18 cellular contexts compared by ENCODE assay signal in genomic region chrX:39161856-39162255, GRCh38.
DNase-seq lines count a peak whose midpoint lies in the region; ATAC-seq and TF ChIP-seq lines count a peak whose summit lies in the region.
"Had no signal": no experiment of that assay in that cellular context is flagged by ENCODE, and none has a peak within 500 bp of the region (broad histone marks: within the 10 kb centered on the region; RNA-seq: fewer than 3 reads in every experiment).

No MANE protein-coding gene starts in this region.

- TF ChIP-seq CTCF in thoracic aorta (IDR thresholded peaks at IDR 0.05) (no peak), Peyer's patch (IDR thresholded peaks at IDR 0.05) (no peak)

- H3K36me3 ChIP-seq in mesendoderm (ENCODE audit: control insufficient read depth, insufficient read depth, low read length) (no peaks in the 10 kb centered on the region), thoracic aorta (no peaks in the 10 kb centered on the region), Peyer's patch (no peaks in the 10 kb centered on the region)
- H3K36me3 ChIP-seq: heart left ventricle, stomach had no signal

- H4K8ac ChIP-seq in mesendoderm (ENCODE audit: low read depth, low read length) = no peak overlapping the region

- H3K27me3 ChIP-seq in mesendoderm (ENCODE audit: insufficient read depth, low read length, poor library complexity) (no peaks in the 10 kb centered on the region), thoracic aorta (replicated peaks; ENCODE audit: insufficient read depth) (no peaks in the 10 kb centered on the region), Peyer's patch (no peaks in the 10 kb centered on the region)

- no peak overlapping the region for H2AK5ac ChIP-seq in mesendoderm (ENCODE audit: low read length)

- no peaks in the 10 kb centered on the region for H3K36me3 Mint-ChIP-seq in stimulated activated naive CD8-positive, alpha-beta T cell treated with anti-CD3 and anti-CD28 coated beads, Interleukin-15, Interleukin-2, amounts not matched to agents 100 ng/mL and 50 ng/mL, for 24 hours (ENCODE audit: low read depth)
- H3K36me3 Mint-ChIP-seq in activated T-helper 2 cell treated with anti-CD3 and anti-CD28 coated beads, Interferon-gamma antibody, Interleukin-2, Interleukin-4, amounts not matched to agents 10 μg/mL and 5 μg/mL and 100 μg/mL, durations not matched to agents 14 hours and 24 hours and 36 hours (ENCODE audit: low read depth) = no peaks in the 10 kb centered on the region
- H3K36me3 Mint-ChIP-seq: immature natural killer cell had no signal

- H3K4me2 ChIP-seq in mesendoderm (ENCODE audit: low read length) = no peak overlapping the region
- H3K4me2 ChIP-seq: KMS-11 had no signal

- no peak for DNase-seq in stimulated activated naive CD8-positive, alpha-beta T cell treated with anti-CD3 and anti-CD28 coated beads, Interleukin-15, Interleukin-2, amounts not matched to agents 100 U/mL and 50 U/mL, for 24 hours
- no peak for DNase-seq in activated T-helper 2 cell treated with anti-CD3 and anti-CD28 coated beads, Interferon-gamma antibody, Interleukin-2, Interleukin-4, amounts not matched to agents 10 μg/mL and 5 μg/mL and 100 μg/mL, durations not matched to agents 14 hours and 24 hours and 36 hours (ENCODE audit: low spot score)
- DNase-seq in mesendoderm = no peak
- DNase-seq in thoracic aorta (ENCODE audit: low spot score) = no peak
- no peak for DNase-seq in HUDEP-2 (lab: John Stamatoyannopoulos, UW; ENCODE audit: unreplicated experiment in 76 of 76)
- no peak for DNase-seq in Peyer's patch
- DNase-seq: immature natural killer cell, NCI-H187, NCI-H226, NCI-H774, stomach had no signal

- no peaks in the 10 kb centered on the region for H3K4me1 ChIP-seq in mesendoderm (ENCODE audit: control insufficient read depth, low read depth, low read length)
- H3K4me1 ChIP-seq in thoracic aorta (ENCODE audit: control insufficient read depth in 1 of 2, low read depth in 2 of 2) = no peaks in the 10 kb centered on the region
- no peaks in the 10 kb centered on the region for H3K4me1 ChIP-seq in Peyer's patch

- peaks cover 60% of the 10 kb centered on the region for H3K4me1 Mint-ChIP-seq in stimulated activated naive CD8-positive, alpha-beta T cell treated with anti-CD3 and anti-CD28 coated beads, Interleukin-15, Interleukin-2, amounts not matched to agents 100 ng/mL and 50 ng/mL, for 24 hours (ENCODE audit: low read depth)
- peaks cover 62% of the 10 kb centered on the region for H3K4me1 Mint-ChIP-seq in activated T-helper 2 cell treated with anti-CD3 and anti-CD28 coated beads, Interferon-gamma antibody, Interleukin-2, Interleukin-4, amounts not matched to agents 10 μg/mL and 5 μg/mL and 100 μg/mL, durations not matched to agents 14 hours and 24 hours and 36 hours (ENCODE audit: low read depth)
- H3K4me1 Mint-ChIP-seq: immature natural killer cell had no signal

- no peak overlapping the region for H3K18ac ChIP-seq in mesendoderm (ENCODE audit: low read length)

- peak overlapping the region; percentile 20 for H3K4me3 Mint-ChIP-seq in stimulated activated naive CD8-positive, alpha-beta T cell treated with anti-CD3 and anti-CD28 coated beads, Interleukin-15, Interleukin-2, amounts not matched to agents 100 ng/mL and 50 ng/mL, for 24 hours
- H3K4me3 Mint-ChIP-seq in activated T-helper 2 cell treated with anti-CD3 and anti-CD28 coated beads, Interferon-gamma antibody, Interleukin-2, Interleukin-4, amounts not matched to agents 10 μg/mL and 5 μg/mL and 100 μg/mL, durations not matched to agents 14 hours and 24 hours and 36 hours (ENCODE audit: low read depth) = peak overlapping the region; percentile 43
- H3K4me3 Mint-ChIP-seq: immature natural killer cell had no signal

- no peak for TF ChIP-seq POLR2A in Peyer's patch (IDR thresholded peaks at IDR 0.05)

- no peak for ATAC-seq in stimulated activated naive CD8-positive, alpha-beta T cell treated with anti-CD3 and anti-CD28 coated beads, Interleukin-15, Interleukin-2, amounts not matched to agents 100 U/mL and 50 U/mL, for 24 hours
- no peak for ATAC-seq in thoracic aorta (ENCODE audit: insufficient number of reproducible peaks, low FRiP score, low read depth)
- ATAC-seq in GM19395 (IDR thresholded peaks at IDR 0.05; ENCODE audit: unreplicated experiment) = no peak
- ATAC-seq: HCT116 had no signal

- no peak overlapping the region for H3K23ac ChIP-seq in mesendoderm (ENCODE audit: low read length)

- no peak overlapping the region for H3K4me3 ChIP-seq in mesendoderm (ENCODE audit: low read length)
- peak overlapping the region; percentile 52 for H3K4me3 ChIP-seq in thoracic aorta
- H3K4me3 ChIP-seq in Peyer's patch = no peak overlapping the region
- H3K4me3 ChIP-seq: skin epidermis had no signal

- H2BK5ac ChIP-seq in mesendoderm (ENCODE audit: low read length) = no peak overlapping the region

- H3K27ac Mint-ChIP-seq in stimulated activated naive CD8-positive, alpha-beta T cell treated with anti-CD3 and anti-CD28 coated beads, Interleukin-15, Interleukin-2, amounts not matched to agents 100 ng/mL and 50 ng/mL, for 24 hours = peak overlapping the region; percentile 81
- H3K27ac Mint-ChIP-seq in activated T-helper 2 cell treated with anti-CD3 and anti-CD28 coated beads, Interferon-gamma antibody, Interleukin-2, Interleukin-4, amounts not matched to agents 10 μg/mL and 5 μg/mL and 100 μg/mL, durations not matched to agents 14 hours and 24 hours and 36 hours = peak overlapping the region; percentile 98
- H3K27ac Mint-ChIP-seq: CD4-positive, alpha-beta T cell; immature natural killer cell had no signal

- intact Hi-C loops in activated T-helper 2 cell treated with anti-CD3 and anti-CD28 coated beads, Interferon-gamma antibody, Interleukin-2, Interleukin-4, amounts not matched to agents 10 μg/mL and 5 μg/mL and 100 μg/mL, durations not matched to agents 14 hours and 24 hours and 36 hours (cut with micrococcal nuclease) = loop anchor here (2.0 to 10.0 kb wide), 8 partner anchors 80 to 1013 kb away; partner anchors contain the start of gene MID1IP1

- H3K27ac ChIP-seq in mesendoderm (ENCODE audit: low read depth, low read length) (no peak overlapping the region), thoracic aorta (no peak overlapping the region), Peyer's patch (no peak overlapping the region)
- H3K27ac ChIP-seq: heart left ventricle, KMS-11, skin epidermis, stomach had no signal

- peak overlapping the region; percentile 25 for H3K56ac ChIP-seq in mesendoderm (ENCODE audit: low read length)

- no peak overlapping the region for H3K4ac ChIP-seq in mesendoderm (ENCODE audit: low read depth, low read length)

- no peak overlapping the region for H2BK120ac ChIP-seq in mesendoderm (ENCODE audit: low read depth, low read length)

- no peaks in the 10 kb centered on the region for H3K9me3 Mint-ChIP-seq in stimulated activated naive CD8-positive, alpha-beta T cell treated with anti-CD3 and anti-CD28 coated beads, Interleukin-15, Interleukin-2, amounts not matched to agents 100 ng/mL and 50 ng/mL, for 24 hours
- H3K9me3 Mint-ChIP-seq in activated T-helper 2 cell treated with anti-CD3 and anti-CD28 coated beads, Interferon-gamma antibody, Interleukin-2, Interleukin-4, amounts not matched to agents 10 μg/mL and 5 μg/mL and 100 μg/mL, durations not matched to agents 14 hours and 24 hours and 36 hours = no peaks in the 10 kb centered on the region
- H3K9me3 Mint-ChIP-seq: CD4-positive, alpha-beta T cell; immature natural killer cell had no signal

- H3K79me1 ChIP-seq in mesendoderm (ENCODE audit: low read length) = no peaks in the 10 kb centered on the region

- H3K79me2 ChIP-seq in mesendoderm (ENCODE audit: control insufficient read depth, insufficient read depth, low read length) = no peaks in the 10 kb centered on the region

- peaks cover 9% of the 10 kb centered on the region for H3K27me3 Mint-ChIP-seq in stimulated activated naive CD8-positive, alpha-beta T cell treated with anti-CD3 and anti-CD28 coated beads, Interleukin-15, Interleukin-2, amounts not matched to agents 100 ng/mL and 50 ng/mL, for 24 hours
- no peaks in the 10 kb centered on the region for H3K27me3 Mint-ChIP-seq in activated T-helper 2 cell treated with anti-CD3 and anti-CD28 coated beads, Interferon-gamma antibody, Interleukin-2, Interleukin-4, amounts not matched to agents 10 μg/mL and 5 μg/mL and 100 μg/mL, durations not matched to agents 14 hours and 24 hours and 36 hours (ENCODE audit: low read depth)
- H3K27me3 Mint-ChIP-seq: CD4-positive, alpha-beta T cell had no signal

- H3K9me3 ChIP-seq in thoracic aorta (no peaks in the 10 kb centered on the region), Peyer's patch (no peaks in the 10 kb centered on the region)
- H3K9me3 ChIP-seq: heart left ventricle, stomach had no signal

- H2BK15ac ChIP-seq in mesendoderm (replicated peaks; ENCODE audit: low read depth) = no peak overlapping the region

- H4K5ac ChIP-seq in mesendoderm (ENCODE audit: low read length) = no peak overlapping the region

- no peak overlapping the region for H3K9ac ChIP-seq in mesendoderm (ENCODE audit: low read length)
- H3K9ac ChIP-seq: KMS-11 had no signal
